Comparison of ENCODE assay signal across 18 cellular contexts in the genomic region with DNA sequence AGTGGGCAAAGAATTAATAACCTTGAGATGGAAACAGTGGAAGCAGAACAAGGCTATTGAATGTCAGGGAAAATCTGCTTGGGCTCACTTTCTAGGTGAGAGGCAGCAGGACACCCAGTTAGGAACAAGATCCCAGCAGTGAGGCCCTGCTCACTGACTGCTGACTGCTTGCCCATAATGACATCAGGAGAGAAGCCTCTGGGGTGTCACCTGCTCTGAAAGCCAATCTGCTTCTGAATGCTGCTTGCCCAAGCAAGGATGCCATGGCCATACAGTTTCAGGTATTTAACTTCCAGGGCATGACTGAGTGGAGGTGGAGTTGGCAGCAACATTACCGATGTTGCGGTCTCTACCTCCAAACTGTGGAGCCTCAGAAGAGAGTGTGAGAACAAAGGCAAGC.
"Had no signal": no experiment of that assay in that cellular context is flagged by ENCODE, and none has a peak within 500 bp of the region (broad histone marks: within the 10 kb centered on the region; RNA-seq: fewer than 3 reads in every experiment).

No MANE protein-coding gene starts in this region.

- ATAC-seq: activated T-cell treated with anti-CD3 and anti-CD28 coated beads, Interleukin-2, amount 50 U/mL, for 72 hours; effector memory CD8-positive, alpha-beta T cell; left colon; right cardiac atrium; stimulated activated naive CD8-positive, alpha-beta T cell treated with anti-CD3 and anti-CD28 coated beads, Interleukin-15, Interleukin-2, amounts not matched to agents 100 U/mL and 50 U/mL, for 24 hours had no signal

- DNase-seq: activated CD4-positive, alpha-beta T cell treated with anti-CD3 and anti-CD28 coated beads for 1 hour; activated T-cell treated with anti-CD3 and anti-CD28 coated beads, Interleukin-2, amount 50 U/mL, for 72 hours; effector memory CD8-positive, alpha-beta T cell; foreskin fibroblast; glutamatergic neuron; hypothalamus; islet precursor cell; left colon; mammary epithelial cell; right cardiac atrium; stimulated activated naive CD8-positive, alpha-beta T cell treated with anti-CD3 and anti-CD28 coated beads, Interleukin-15, Interleukin-2, amounts not matched to agents 100 U/mL and 50 U/mL, for 24 hours; substantia nigra; WERI-Rb-1 had no signal

- H3K4me3 ChIP-seq: prostate gland, skin epidermis, tibial nerve had no signal

- H3K27ac ChIP-seq: prostate gland, tibial nerve, WERI-Rb-1 had no signal

- H3K27me3 Mint-ChIP-seq: activated naive CD8-positive, alpha-beta T cell had no signal

- H3K27ac Mint-ChIP-seq: activated naive CD8-positive, alpha-beta T cell; activated T-cell treated with anti-CD3 and anti-CD28 coated beads, Interleukin-2, amount 50 U/mL, for 72 hours had no signal

- H3K4me1 ChIP-seq: prostate gland had no signal

- H3K9me3 ChIP-seq: prostate gland, tibial nerve had no signal

- H3K9me3 Mint-ChIP-seq: effector memory CD8-positive, alpha-beta T cell; neural crest cell had no signal

- H3K36me3 ChIP-seq: prostate gland, tibial nerve, WERI-Rb-1 had no signal

- H3K36me3 Mint-ChIP-seq: activated naive CD8-positive, alpha-beta T cell had no signal

- H3K4me3 Mint-ChIP-seq: activated naive CD8-positive, alpha-beta T cell; activated T-cell treated with anti-CD3 and anti-CD28 coated beads, Interleukin-2, amount 50 U/mL, for 72 hours; effector memory CD8-positive, alpha-beta T cell; neural crest cell had no signal
